10 cellular contexts compared by ENCODE assay signal in genomic region chr10:3720228-3721019, GRCh38.
DNase-seq lines count a peak whose midpoint lies in the region; ATAC-seq and TF ChIP-seq lines count a peak whose summit lies in the region.
"Had no signal": no experiment of that assay in that cellular context is flagged by ENCODE, and none has a peak within 500 bp of the region (broad histone marks: within the 10 kb centered on the region; RNA-seq: fewer than 3 reads in every experiment).

No MANE protein-coding gene starts in this region.

- no peak overlapping the region for H3K4me3 ChIP-seq in esophagus muscularis mucosa
- H3K4me3 ChIP-seq: SJSA1 had no signal

- peaks cover 3% of the 10 kb centered on the region for H3K9me3 Mint-ChIP-seq in natural killer cell treated with Interleukin-12 subunit alpha and Interleukin-12 subunit beta and Interleukin-15 and Interleukin-18, amount 100 ng/mL, for 72 hours

- peak; percentile 91 to 94 for ATAC-seq in natural killer cell treated with Interleukin-12 subunit alpha and Interleukin-12 subunit beta and Interleukin-15 and Interleukin-18, amount 100 ng/mL, for 72 hours
- no peak for ATAC-seq in HG03280 (IDR thresholded peaks at IDR 0.05; ENCODE audit: unreplicated experiment)
- no peak for ATAC-seq in GM18517 (IDR thresholded peaks at IDR 0.05; ENCODE audit: unreplicated experiment)

- peak overlapping the region; percentile 96 to 98 for H3K27ac Mint-ChIP-seq in natural killer cell treated with Interleukin-12 subunit alpha and Interleukin-12 subunit beta and Interleukin-15 and Interleukin-18, amount 100 ng/mL, for 72 hours

- 90% methylated on average over 8 of the region's 8 CpGs for WGBS in esophagus muscularis mucosa

- peaks cover 0 to 14% (median 0%) of the 10 kb centered on the region in 4 donors for H3K4me1 ChIP-seq in esophagus muscularis mucosa

- no peak for TF ChIP-seq POLR2A in esophagus muscularis mucosa (IDR thresholded peaks at IDR 0.05; ENCODE audit: low read depth)

- peaks cover 0 to 5% of the 10 kb centered on the region in 2 donors for H3K27me3 Mint-ChIP-seq in natural killer cell treated with Interleukin-12 subunit alpha and Interleukin-12 subunit beta and Interleukin-15 and Interleukin-18, amount 100 ng/mL, for 72 hours

- H3K27ac ChIP-seq in esophagus muscularis mucosa (replicated peaks in 1 of 4), result no peak overlapping the region
- H3K27ac ChIP-seq: SJSA1 had no signal

- no peaks in the 10 kb centered on the region for H3K36me3 ChIP-seq in esophagus muscularis mucosa
- H3K36me3 ChIP-seq: SJSA1 had no signal

- H3K4me1 Mint-ChIP-seq in natural killer cell treated with Interleukin-12 subunit alpha and Interleukin-12 subunit beta and Interleukin-15 and Interleukin-18, amount 100 ng/mL, for 72 hours (ENCODE audit: low read depth in 2 of 2), result peaks cover 22 to 32% of the 10 kb centered on the region in 2 donors

- peak overlapping the region; percentile 85 for H3K4me3 Mint-ChIP-seq in natural killer cell treated with Interleukin-12 subunit alpha and Interleukin-12 subunit beta and Interleukin-15 and Interleukin-18, amount 100 ng/mL, for 72 hours
- H3K4me3 Mint-ChIP-seq: naive B cell had no signal

- no peak for TF ChIP-seq CTCF in esophagus muscularis mucosa (IDR thresholded peaks at IDR 0.05)

- H3K27me3 ChIP-seq in esophagus muscularis mucosa, result no peaks in the 10 kb centered on the region
- H3K27me3 ChIP-seq: SJSA1 had no signal

- DNase-seq in Ammon's horn (ENCODE audit: low spot score), result peak; percentile 81
- peak; percentile 99 for DNase-seq in MV-4-11 (lab: John Stamatoyannopoulos, UW)
- DNase-seq in esophagus muscularis mucosa (ENCODE audit: extremely low spot score), result peak; percentile 86
- DNase-seq in natural killer cell treated with Interleukin-12 subunit alpha and Interleukin-12 subunit beta and Interleukin-15 and Interleukin-18, amount 100 ng/mL, for 72 hours (ENCODE audit: low spot score), result peak; percentile 83
- DNase-seq in NCI-H2171 (lab: John Stamatoyannopoulos, UW), result no peak
- DNase-seq in NCI-H1694 (lab: John Stamatoyannopoulos, UW), result no peak
- DNase-seq: naive B cell had no signal

- H3K36me3 Mint-ChIP-seq in natural killer cell treated with Interleukin-12 subunit alpha and Interleukin-12 subunit beta and Interleukin-15 and Interleukin-18, amount 100 ng/mL, for 72 hours, result no peaks in the 10 kb centered on the region
- H3K36me3 Mint-ChIP-seq: naive B cell had no signal

- no peaks in the 10 kb centered on the region for H3K9me3 ChIP-seq in esophagus muscularis mucosa
- H3K9me3 ChIP-seq: SJSA1 had no signal

- TF ChIP-seq EP300 in esophagus muscularis mucosa (IDR thresholded peaks at IDR 0.05), result no peak

- intact Hi-C loops in esophagus muscularis mucosa (cut with DNase I), result no loop called here

Comparison
In these comparisons a context has a peak if more than half of its experiments do, and no peak if none do; other contexts are left out.
1. DNase-seq: peak in Ammon's horn (single experiment), MV-4-11 (single experiment), esophagus muscularis mucosa (single experiment) and natural killer cell treated with Interleukin-12 subunit alpha and Interleukin-12 subunit beta and Interleukin-15 and Interleukin-18, amount 100 ng/mL, for 72 hours (single experiment); none in NCI-H2171 (single experiment) and NCI-H1694 (single experiment).
2. ATAC-seq: peak in natural killer cell treated with Interleukin-12 subunit alpha and Interleukin-12 subunit beta and Interleukin-15 and Interleukin-18, amount 100 ng/mL, for 72 hours (2 of 2); none in HG03280 (single experiment) and GM18517 (single experiment).